Comparison of ENCODE assay signal across 27 cellular contexts in genomic region chr20:61493798-61494305, GRCh38.
"Had no signal": no experiment of that assay in that cellular context is flagged by ENCODE, and none has a peak within 500 bp of the region (broad histone marks: within the 10 kb centered on the region; RNA-seq: fewer than 3 reads in every experiment).

No MANE protein-coding gene starts in this region.

- ATAC-seq: activated naive CD4-positive, alpha-beta T cell treated with anti-CD3 and anti-CD28 coated beads, Interleukin-2, amount 50 U/mL, for 72 hours; activated T-cell treated with anti-CD3 and anti-CD28 coated beads, Interleukin-2, amount 50 U/mL, for 72 hours; foreskin keratinocyte; gastrocnemius medialis; WTC11 had no signal

- H3K27ac ChIP-seq: ascending aorta, breast epithelium, cardiac muscle cell, coronary artery, dorsolateral prefrontal cortex, esophagus muscularis mucosa, foreskin keratinocyte, gastrocnemius medialis, VCaP had no signal

- H3K9me3 ChIP-seq: ascending aorta, breast epithelium, esophagus muscularis mucosa, gastrocnemius medialis had no signal

- H3K4me3 ChIP-seq: ascending aorta, breast epithelium, cardiac muscle cell, coronary artery, dorsolateral prefrontal cortex, esophagus muscularis mucosa, gastrocnemius medialis had no signal

- DNase-seq: activated CD4-positive, alpha-beta memory T cell treated with anti-CD3 and anti-CD28 coated beads, Interleukin-2, amount 10 ng/mL, durations not matched to agents 7 days and 5 days; activated CD4-positive, alpha-beta T cell treated with anti-CD3 and anti-CD28 coated beads for 1 hour; activated CD4-positive, alpha-beta T cell treated with anti-CD3 and anti-CD28 coated beads for 4 hours; activated CD4-positive, alpha-beta T cell treated with anti-CD3 and anti-CD28 coated beads, Interleukin-2, amount 10 ng/mL, durations not matched to agents 7 days and 5 days; activated CD4-positive, alpha-beta T cell treated with anti-CD3 and anti-CD28 coated beads, Interleukin-2, amount 50 U/mL, for 4 hours; activated CD8-positive, alpha-beta memory T cell treated with anti-CD3 and anti-CD28 coated beads, Interleukin-2, amount 50 U/mL, for 48 hours; activated gamma-delta T cell; activated naive CD4-positive, alpha-beta T cell; activated naive CD4-positive, alpha-beta T cell treated with anti-CD3 and anti-CD28 coated beads, Interleukin-2, amount 10 ng/mL, durations not matched to agents 7 days and 5 days; activated naive CD8-positive, alpha-beta T cell treated with anti-CD3 and anti-CD28 coated beads, Interleukin-2, amount 10 ng/mL, durations not matched to agents 7 days and 5 days; activated T-cell treated with anti-CD3 and anti-CD28 coated beads for 4 hours; activated T-cell treated with anti-CD3 and anti-CD28 coated beads, Interleukin-2, amount 50 U/mL, for 24 hours; activated T-cell treated with anti-CD3 and anti-CD28 coated beads, Interleukin-2, amount 50 U/mL, for 72 hours; dorsolateral prefrontal cortex; effector memory CD4-positive, alpha-beta T cell; erythroblast; foreskin keratinocyte; gastrocnemius medialis; T-helper 2 cell had no signal

- H3K36me3 ChIP-seq: ascending aorta, breast epithelium, cardiac muscle cell, esophagus muscularis mucosa, gastrocnemius medialis had no signal

- H3K4me1 ChIP-seq: ascending aorta, breast epithelium, esophagus muscularis mucosa, foreskin keratinocyte, gastrocnemius medialis had no signal

- H3K27me3 ChIP-seq: ascending aorta, breast epithelium, cardiac muscle cell, dorsolateral prefrontal cortex, foreskin keratinocyte, gastrocnemius medialis had no signal
